23 cellular contexts compared by ENCODE assay signal in the genomic region with DNA sequence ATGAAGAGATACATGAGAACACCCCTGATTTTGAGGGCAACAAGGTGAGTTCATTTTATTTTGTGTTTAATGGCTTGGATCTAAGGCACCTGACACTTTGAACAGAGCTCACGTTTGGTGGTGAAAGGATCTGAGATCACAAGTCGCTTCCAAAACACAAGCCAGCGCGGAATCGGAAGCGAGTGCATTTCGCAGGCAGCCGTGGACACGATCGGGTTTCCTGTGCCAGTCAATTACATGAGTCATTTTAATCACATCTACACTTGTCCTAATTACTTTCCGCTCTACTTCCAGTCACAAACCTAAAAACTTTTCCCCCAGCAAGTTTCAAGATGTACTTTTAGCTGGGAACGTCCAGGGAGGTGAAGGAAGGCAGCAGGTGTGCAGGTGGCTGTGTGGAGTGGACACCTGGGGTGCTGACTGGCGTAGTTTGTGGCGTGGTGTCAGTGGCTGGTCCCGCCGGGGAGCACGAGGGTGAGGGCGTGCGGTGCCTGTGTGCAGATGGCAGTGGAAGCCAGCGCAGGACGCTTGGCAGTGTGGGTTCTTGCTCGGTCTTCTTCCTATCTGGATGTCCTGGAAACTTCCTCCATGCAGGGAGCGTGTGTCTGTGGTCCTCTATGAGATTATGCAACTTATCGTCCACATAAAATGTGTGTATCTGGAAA.
A peak's percentile ranks its signal among the peaks of the same experiment; 100 is the strongest.
DNase-seq lines count a peak whose midpoint lies in the region; ATAC-seq and TF ChIP-seq lines count a peak whose summit lies in the region.
"Had no signal": no experiment of that assay in that cellular context is flagged by ENCODE, and none has a peak within 500 bp of the region (broad histone marks: within the 10 kb centered on the region; RNA-seq: fewer than 3 reads in every experiment).

No MANE protein-coding gene starts in this region.

- in situ Hi-C loops in brain microvascular endothelial cell (cut with HindIII; ENCODE audit: low pct_ligation_motif_present, low sequenced_read_pairs): no loop called here

- H3K4me3 ChIP-seq in hepatocyte (no peak overlapping the region), brain microvascular endothelial cell (ENCODE audit: low read depth, low read length) (no peak overlapping the region)
- H3K4me3 ChIP-seq: coronary artery, GM12878, testis, vagina had no signal

- no peak for ATAC-seq in natural killer cell treated with Interleukin-12 subunit alpha and Interleukin-12 subunit beta and Interleukin-15 and Interleukin-18, amount 100 ng/mL, for 72 hours
- no peak for ATAC-seq in natural killer cell
- ATAC-seq: activated CD4-positive, CD25-positive, alpha-beta regulatory T cell treated with anti-CD3 and anti-CD28 coated beads, Interleukin-2, amount 50 U/mL, for 24 hours; activated CD8-positive, alpha-beta T cell treated with anti-CD3 and anti-CD28 coated beads for 36 hours; CD8-positive, alpha-beta T cell; GM12878 had no signal

- peaks cover 6 to 8% of the 10 kb centered on the region in 2 donors for H3K27me3 Mint-ChIP-seq in natural killer cell treated with Interleukin-12 subunit alpha and Interleukin-12 subunit beta and Interleukin-15 and Interleukin-18, amount 100 ng/mL, for 72 hours
- peaks cover 6 to 22% of the 10 kb centered on the region in 2 donors for H3K27me3 Mint-ChIP-seq in natural killer cell (ENCODE audit: low read depth in 2 of 2)

- H3K27ac Mint-ChIP-seq in natural killer cell treated with Interleukin-12 subunit alpha and Interleukin-12 subunit beta and Interleukin-15 and Interleukin-18, amount 100 ng/mL, for 72 hours: no peak overlapping the region
- no peak overlapping the region for H3K27ac Mint-ChIP-seq in natural killer cell
- H3K27ac Mint-ChIP-seq: activated CD8-positive, alpha-beta T cell treated with anti-CD3 and anti-CD28 coated beads for 36 hours; activated T-cell treated with anti-CD3 and anti-CD28 coated beads, Interleukin-2, amount 50 U/mL, for 24 hours; CD8-positive, alpha-beta T cell; memory B cell had no signal

- H3K9me3 ChIP-seq in hepatocyte (ENCODE audit: low read depth): no peaks in the 10 kb centered on the region
- H3K9me3 ChIP-seq: testis, vagina had no signal

- H3K36me3 ChIP-seq in hepatocyte (replicated peaks; ENCODE audit: insufficient read depth, low read depth) (no peaks in the 10 kb centered on the region), brain microvascular endothelial cell (replicated peaks) (no peaks in the 10 kb centered on the region)
- H3K36me3 ChIP-seq: vagina had no signal

- WGBS in hepatocyte (ENCODE audit: low lambda C conversion rate, missing lambda C conversion rate): 86% methylated on average over 24 of the region's 24 CpGs

- H3K4me2 ChIP-seq in hepatocyte: no peak overlapping the region
- H3K4me2 ChIP-seq: KMS-11 had no signal

- H3K27ac ChIP-seq in hepatocyte: no peak overlapping the region
- H3K27ac ChIP-seq in brain microvascular endothelial cell: no peak overlapping the region
- H3K27ac ChIP-seq: coronary artery, KMS-11, testis, vagina had no signal

- peaks cover 7% of the 10 kb centered on the region for H3K9me3 Mint-ChIP-seq in natural killer cell treated with Interleukin-12 subunit alpha and Interleukin-12 subunit beta and Interleukin-15 and Interleukin-18, amount 100 ng/mL, for 72 hours
- H3K9me3 Mint-ChIP-seq in natural killer cell: peaks cover 2 to 5% of the 10 kb centered on the region in 2 donors
- H3K9me3 Mint-ChIP-seq: activated CD8-positive, alpha-beta T cell treated with anti-CD3 and anti-CD28 coated beads for 36 hours; activated T-cell treated with anti-CD3 and anti-CD28 coated beads, Interleukin-2, amount 50 U/mL, for 24 hours; CD8-positive, alpha-beta T cell had no signal

- no peaks in the 10 kb centered on the region for H3K4me1 ChIP-seq in hepatocyte (ENCODE audit: insufficient read depth)
- H3K4me1 ChIP-seq: testis, vagina had no signal

- no peak overlapping the region for H2AFZ ChIP-seq in hepatocyte

- peaks cover 8 to 23% of the 10 kb centered on the region in 2 donors for H3K4me1 Mint-ChIP-seq in natural killer cell treated with Interleukin-12 subunit alpha and Interleukin-12 subunit beta and Interleukin-15 and Interleukin-18, amount 100 ng/mL, for 72 hours (ENCODE audit: low read depth in 2 of 2)
- H3K4me1 Mint-ChIP-seq in natural killer cell: peaks cover 18 to 23% of the 10 kb centered on the region in 2 donors

- peak; percentile 58 for DNase-seq in natural killer cell treated with Interleukin-12 subunit alpha and Interleukin-12 subunit beta and Interleukin-15 and Interleukin-18, amount 100 ng/mL, for 72 hours (ENCODE audit: low spot score)
- DNase-seq in natural killer cell (no peak), NCI-H1417 (lab: John Stamatoyannopoulos, UW) (peak; percentile 69 to 85 (median 83)), ecto neural progenitor cell (ENCODE audit: low spot score) (peak; percentile 36), iPS-NIHi7 (ENCODE audit: extremely low spot score) (no peak), hepatocyte (ENCODE audit: low spot score) (no peak), brain microvascular endothelial cell (no peak)
- DNase-seq: activated CD8-positive, alpha-beta T cell treated with anti-CD3 and anti-CD28 coated beads for 36 hours; activated naive CD4-positive, alpha-beta T cell; activated T-cell treated with anti-CD3 and anti-CD28 coated beads, Interleukin-2, amount 50 U/mL, for 24 hours; amniotic stem cell; CD8-positive, alpha-beta T cell; DMS153; NCI-H1694 treated with DMSO at 0.1 percent for 48 hours; NCI-H526; T1000; testis had no signal

- intact Hi-C loops in natural killer cell (cut with micrococcal nuclease): no loop called here

- no peaks in the 10 kb centered on the region for H3K79me2 ChIP-seq in hepatocyte

- H3K27me3 ChIP-seq in hepatocyte (peaks cover 5% of the 10 kb centered on the region), brain microvascular endothelial cell (replicated peaks) (no peaks in the 10 kb centered on the region)
- H3K27me3 ChIP-seq: testis, vagina had no signal

- H3K9me2 ChIP-seq in hepatocyte (replicated peaks; ENCODE audit: insufficient read depth): no peaks in the 10 kb centered on the region

- no peak for TF ChIP-seq CTCF in natural killer cell (IDR thresholded peaks at IDR 0.05)
- no peak for TF ChIP-seq CTCF in hepatocyte (IDR thresholded peaks at IDR 0.05; ENCODE audit: poor library complexity)
- TF ChIP-seq CTCF in brain microvascular endothelial cell (IDR thresholded peaks at IDR 0.05; ENCODE audit: low read depth, low read length, missing control alignments): no peak

- no peaks in the 10 kb centered on the region for H4K20me1 ChIP-seq in hepatocyte (ENCODE audit: insufficient read depth, poor library complexity, severe bottlenecking)

- peaks cover 4% of the 10 kb centered on the region for H3K36me3 Mint-ChIP-seq in natural killer cell treated with Interleukin-12 subunit alpha and Interleukin-12 subunit beta and Interleukin-15 and Interleukin-18, amount 100 ng/mL, for 72 hours
- H3K36me3 Mint-ChIP-seq in natural killer cell: no peaks in the 10 kb centered on the region
- H3K36me3 Mint-ChIP-seq: CD8-positive, alpha-beta T cell; memory B cell had no signal

- no peak overlapping the region for H3K4me3 Mint-ChIP-seq in natural killer cell treated with Interleukin-12 subunit alpha and Interleukin-12 subunit beta and Interleukin-15 and Interleukin-18, amount 100 ng/mL, for 72 hours
- H3K4me3 Mint-ChIP-seq in natural killer cell: no peak overlapping the region
- H3K4me3 Mint-ChIP-seq: activated CD8-positive, alpha-beta T cell treated with anti-CD3 and anti-CD28 coated beads for 36 hours; activated T-cell treated with anti-CD3 and anti-CD28 coated beads, Interleukin-2, amount 50 U/mL, for 24 hours; CD8-positive, alpha-beta T cell; memory B cell had no signal

Comparison
In these comparisons a context has a peak if more than half of its experiments do, and no peak if none do; other contexts are left out.
1. DNase-seq: peak in natural killer cell treated with Interleukin-12 subunit alpha and Interleukin-12 subunit beta and Interleukin-15 and Interleukin-18, amount 100 ng/mL, for 72 hours (single experiment), NCI-H1417 (3 of 3) and ecto neural progenitor cell (single experiment); none in natural killer cell (single experiment), iPS-NIHi7 (single experiment), hepatocyte (single experiment) and brain microvascular endothelial cell (single experiment).